ENCODE assay signal across 14 cellular contexts in genomic region chr13:22081430-22081829, GRCh38.
DNase-seq lines count a peak whose midpoint lies in the region; ATAC-seq lines count a peak whose summit lies in the region.
"Had no signal": no experiment of that assay in that cellular context is flagged by ENCODE, and none has a peak within 500 bp of the region (broad histone marks: within the 10 kb centered on the region; RNA-seq: fewer than 3 reads in every experiment).

No MANE protein-coding gene starts in this region.

- no peak for ATAC-seq in HG03469 (IDR thresholded peaks at IDR 0.05; ENCODE audit: unreplicated experiment)
- ATAC-seq: Panc1 had no signal

- DNase-seq in DMS53 (lab: John Stamatoyannopoulos, UW) (peak; percentile 59), DMS53 treated with DMSO at 0.1 percent for 48 hours (lab: John Stamatoyannopoulos, UW; ENCODE audit: unreplicated experiment) (no peak), DMS153 (lab: John Stamatoyannopoulos, UW) (peak; percentile 58), NCI-H2107 (lab: John Stamatoyannopoulos, UW) (peak; percentile 20), NCI-H69 (lab: John Stamatoyannopoulos, UW) (peak; percentile 26), hepatic stellate cell (ENCODE audit: low spot score) (no peak), epidermal melanocyte (ENCODE audit: insufficient read length, low spot score) (no peak)
- DNase-seq: AML-193, HCEC 1CT, MM.1S, NCI-H1417 treated with DMSO at 0.1 percent for 48 hours, T-helper 2 cell had no signal

Comparison
In these comparisons a context has a peak if more than half of its experiments do, and no peak if none do; other contexts are left out.
1. DNase-seq: peak in DMS53 (single experiment), DMS153 (single experiment), NCI-H2107 (single experiment) and NCI-H69 (single experiment); none in DMS53 treated with DMSO at 0.1 percent for 48 hours (single experiment), hepatic stellate cell (single experiment) and epidermal melanocyte (single experiment).